In genomic region chr17:8472663-8473062, GRCh38 we compare ENCODE assay signal across 22 cellular contexts. TPM values are rescaled to one million over a fixed set of nuclear protein-coding genes. Genes with fewer than 3 reads are reported as not detected.
DNase-seq lines count a peak whose midpoint lies in the region; ATAC-seq, FAIRE-seq and TF ChIP-seq lines count a peak whose summit lies in the region.
"Had no signal": no experiment of that assay in that cellular context is flagged by ENCODE, and none has a peak within 500 bp of the region (broad histone marks: within the 10 kb centered on the region; RNA-seq: fewer than 3 reads in every experiment).

No MANE protein-coding gene starts in this region.

- no peaks in the 10 kb centered on the region for H3K9me3 ChIP-seq in HepG2 (ENCODE audit: low read length)
- H3K9me3 ChIP-seq in right lobe of liver = no peaks in the 10 kb centered on the region
- H3K9me3 ChIP-seq in HAP-1 = no peaks in the 10 kb centered on the region
- no peaks in the 10 kb centered on the region for H3K9me3 ChIP-seq in CD8-positive, alpha-beta memory T cell (ENCODE audit: low read length)
- H3K9me3 ChIP-seq in psoas muscle = no peaks in the 10 kb centered on the region
- H3K9me3 ChIP-seq: Peyer's patch had no signal

- H3K27me3 Mint-ChIP-seq in brain (no peaks in the 10 kb centered on the region), nephron progenitor cell (ENCODE audit: low read depth, poor library complexity) (no peaks in the 10 kb centered on the region)
- no peaks in the 10 kb centered on the region for H3K27me3 Mint-ChIP-seq in CD8-positive, alpha-beta memory T cell

- TF ChIP-seq CTCF in HepG2 (CRISPR knock-in tag; IDR thresholded peaks at IDR 0.05) (no peak), right lobe of liver (IDR thresholded peaks at IDR 0.05) (no peak), brain (conservative IDR thresholded peaks at IDR 0.05) (no peak), nephron progenitor cell (IDR thresholded peaks at IDR 0.05) (no peak), psoas muscle (IDR thresholded peaks at IDR 0.05) (no peak)

- intact Hi-C loops in HepG2 (cut with micrococcal nuclease; ENCODE audit: unreplicated experiment) = no loop called here
- intact Hi-C loops in right lobe of liver (cut with DNase I) = loop anchor here in 1 of 2 donors (10.0 kb wide), 2 partner anchors 58 to 272 kb away; partner anchors contain the start of gene CCDC42
- intact Hi-C loops in psoas muscle (cut with DNase I) = no loop called here

- H3K27ac ChIP-seq in HepG2 (ENCODE audit: extremely low read length, insufficient read depth, low read length) = no peak overlapping the region
- H3K27ac ChIP-seq in right lobe of liver = no peak overlapping the region
- no peak overlapping the region for H3K27ac ChIP-seq in CD8-positive, alpha-beta memory T cell (ENCODE audit: low read depth, low read length)
- no peak overlapping the region for H3K27ac ChIP-seq in psoas muscle
- H3K27ac ChIP-seq: C4-2B, Peyer's patch had no signal

- no peak for FAIRE-seq in HepG2 (lab: Jason Lieb, UNC)
- FAIRE-seq: A204.1, D721Med, H1 had no signal

- H3K9me3 Mint-ChIP-seq in brain (no peaks in the 10 kb centered on the region), nephron progenitor cell (no peaks in the 10 kb centered on the region)
- H3K9me3 Mint-ChIP-seq in CD8-positive, alpha-beta memory T cell = no peaks in the 10 kb centered on the region

- no peak overlapping the region for H3K4me3 Mint-ChIP-seq in brain
- H3K4me3 Mint-ChIP-seq in nephron progenitor cell = no peak overlapping the region
- H3K4me3 Mint-ChIP-seq in CD8-positive, alpha-beta memory T cell = no peak overlapping the region

- H3K9ac ChIP-seq in HepG2 (ENCODE audit: insufficient read depth, low read depth, low read length) = no peak overlapping the region

- ATAC-seq in HepG2 (no peak), right lobe of liver (no peak), psoas muscle (no peak)

- no peak overlapping the region for H3K4me2 ChIP-seq in HepG2 (ENCODE audit: low read depth, low read length)

- TF ChIP-seq EP300 in HepG2 (IDR thresholded peaks at IDR 0.05; ENCODE audit: low read depth in 2 of 2, low read length in 2 of 2) (no peak), HepG2 (CRISPR knock-in tag; IDR thresholded peaks at IDR 0.05; ENCODE audit: borderline replicate concordance) (no peak)

- TF ChIP-seq POLR2A in HepG2 (IDR thresholded peaks at IDR 0.05; ENCODE audit: insufficient read depth in 1 of 2, low read depth in 2 of 2, low read length in 2 of 2) (no peak), right lobe of liver (IDR thresholded peaks at IDR 0.05) (no peak)

- DNase-seq in HepG2 (ENCODE audit: low spot score) (no peak), right lobe of liver (no peak), nephron progenitor cell (no peak), HAP-1 (ENCODE audit: low spot score in 2 of 2) (no peak), cortex of kidney (lab: John Stamatoyannopoulos, UW) (no peak), psoas muscle (no peak)
- no peak for DNase-seq in CD8-positive, alpha-beta memory T cell
- DNase-seq: EL, GF-D8, Kasumi-1, NCI-H1417, NCI-H1694 treated with DMSO at 0.1 percent for 48 hours, NCI-H2081 treated with DMSO at 0.1 percent for 48 hours, NCI-H2171 treated with DMSO at 0.1 percent for 48 hours, NCI-H524 treated with DMSO at 0.1 percent for 48 hours, NCI-H82 had no signal

- H3K36me3 Mint-ChIP-seq in brain = peaks cover 72% of the 10 kb centered on the region
- H3K36me3 Mint-ChIP-seq in nephron progenitor cell (ENCODE audit: low read depth) = peaks cover 65% of the 10 kb centered on the region
- H3K36me3 Mint-ChIP-seq in CD8-positive, alpha-beta memory T cell = peaks cover 11 to 93% (median 35%) of the 10 kb centered on the region in 3 donors

- H3K79me2 ChIP-seq in HepG2 (ENCODE audit: insufficient read depth, low read length) = peaks cover 1% of the 10 kb centered on the region

- H3K36me3 ChIP-seq in HepG2 (replicated peaks in 1 of 2; ENCODE audit: control insufficient read depth in 1 of 2, insufficient read depth in 2 of 2, low read length in 2 of 2) (peaks cover 28 to 88% of the 10 kb centered on the region in 2 experiments), right lobe of liver (peaks cover 3 to 50% (median 18%) of the 10 kb centered on the region in 4 donors), HAP-1 (replicated peaks) (peaks cover 66% of the 10 kb centered on the region), psoas muscle (ENCODE audit: insufficient read depth in 1 of 2, low read depth in 1 of 2) (peaks cover 0 to 75% of the 10 kb centered on the region in 2 donors)
- peaks cover 43% of the 10 kb centered on the region for H3K36me3 ChIP-seq in CD8-positive, alpha-beta memory T cell (ENCODE audit: insufficient read depth, low read length)

- H3K27me3 ChIP-seq in HepG2 (ENCODE audit: control insufficient read depth in 1 of 2, insufficient read depth in 2 of 2, low read length in 2 of 2) (no peaks in the 10 kb centered on the region), right lobe of liver (no peaks in the 10 kb centered on the region), HAP-1 (ENCODE audit: low read depth) (no peaks in the 10 kb centered on the region), psoas muscle (ENCODE audit: insufficient read depth in 3 of 3, low read length in 2 of 3) (no peaks in the 10 kb centered on the region)
- no peaks in the 10 kb centered on the region for H3K27me3 ChIP-seq in CD8-positive, alpha-beta memory T cell (ENCODE audit: insufficient read depth, low read length, poor library complexity, severe bottlenecking)
- H3K27me3 ChIP-seq: Peyer's patch had no signal

- peaks cover 9% of the 10 kb centered on the region; the same call in 1 of the 2 replicates for H4K20me1 ChIP-seq in HepG2 (ENCODE audit: insufficient read depth, low read length)

- H3K4me1 Mint-ChIP-seq in brain (peaks cover 14% of the 10 kb centered on the region), nephron progenitor cell (peaks cover 12% of the 10 kb centered on the region)
- H3K4me1 Mint-ChIP-seq in CD8-positive, alpha-beta memory T cell = no peaks in the 10 kb centered on the region

- in situ Hi-C loops in HepG2 (cut with HindIII; ENCODE audit: extremely low pct_ligation_motif_present, low pct_unique_long_range_greater_than_20kb) = no loop called here
- in situ Hi-C loops in HAP-1 (cut with MboI; ENCODE audit: low sequenced_read_pairs) = no loop called here

- 97% methylated on average over 8 of the region's 8 CpGs for WGBS in HepG2 (ENCODE audit: low lambda C conversion rate)
- WGBS in right lobe of liver (ENCODE audit: insufficient coverage, low coverage, low lambda C conversion rate, missing lambda C conversion rate) = 91% methylated on average over 4 of the region's 8 CpGs
- WGBS in psoas muscle, 3 donors = 92 to 95% (median 92%) methylated on average over 8 of the region's 8 CpGs

- H2AFZ ChIP-seq in HepG2 (ENCODE audit: low read length) = no peak overlapping the region

- BruUV-seq in HepG2 (replicated peaks; lab: Mats Ljungman, UMichigan) = no TSS peak

- H3K4me1 ChIP-seq in HepG2 (ENCODE audit: insufficient read depth, low read length) (peaks cover 6% of the 10 kb centered on the region), right lobe of liver (peaks cover 0 to 18% (median 8%) of the 10 kb centered on the region in 4 donors), HAP-1 (no peaks in the 10 kb centered on the region), psoas muscle (peaks cover 16% of the 10 kb centered on the region)
- H3K4me1 ChIP-seq in CD8-positive, alpha-beta memory T cell (ENCODE audit: insufficient read depth, low read length) = no peaks in the 10 kb centered on the region
- H3K4me1 ChIP-seq: Peyer's patch had no signal

- CTCF ChIA-PET in HepG2 (lab: Yijun Ruan, JAX; ENCODE audit: low intra/inter-chr PET ratio, low total read pairs) = no interaction called here
- CTCF ChIA-PET in CD8-positive, alpha-beta memory T cell (lab: Charles Lee) = no interaction called here

- no peak for TF ChIP-seq RAD21 in HepG2 (CRISPR knock-in tag; IDR thresholded peaks at IDR 0.05)

- H3K4me3 ChIP-seq in HepG2 (replicated peaks in 1 of 3; ENCODE audit: insufficient read depth in 1 of 3, low read depth in 2 of 3, low read length in 3 of 3) (no peak overlapping the region), right lobe of liver (no peak overlapping the region), HAP-1 (no peak overlapping the region), psoas muscle (no peak overlapping the region)
- H3K4me3 ChIP-seq in CD8-positive, alpha-beta memory T cell (ENCODE audit: low read length) = no peak overlapping the region
- H3K4me3 ChIP-seq: Peyer's patch had no signal

- H3K27ac Mint-ChIP-seq in brain (peak overlapping the region in 3 of 5 experiments; percentile 64 to 80 (median 72)), nephron progenitor cell (peak overlapping the region; percentile 77)
- H3K27ac Mint-ChIP-seq in CD8-positive, alpha-beta memory T cell = no peak overlapping the region

- POLR2A ChIA-PET in HepG2 (lab: Yijun Ruan, JAX) = no interaction called here
- POLR2A ChIA-PET in CD8-positive, alpha-beta memory T cell (lab: Charles Lee) = no interaction called here

RNA-seq across cellular contexts. Expression of gene NDEL1, which starts 37.0 kb away (rescaled TPM):
- total RNA-seq in HepG2 (2016; rRNA removed; fragmentation: Illumina TruSeq; extraction: Trizol) (47.8 and 59.8 TPM in 2 replicates), right lobe of liver (10 to 100 TPM; 22.2 to 34.9 (median 28.4) TPM), psoas muscle (10 to 100 TPM; 24.6 to 54.8 (median 44.7) TPM)
- 23.8 and 26.3 TPM in 2 replicates for total RNA-seq in HepG2 (2016; cell fraction: cytosol; rRNA removed; fragmentation: Illumina TruSeq; extraction: Trizol; ENCODE audit: low read depth)
- total RNA-seq in HepG2 (2016; cell fraction: insoluble cytoplasmic fraction; rRNA removed; fragmentation: Illumina TruSeq; extraction: Trizol) = 40.4 and 58.0 TPM in 2 replicates
- 38.8 and 39.0 TPM in 2 replicates for total RNA-seq in HepG2 (2016; cell fraction: membrane; rRNA removed; fragmentation: Illumina TruSeq; extraction: Trizol)
- total RNA-seq in HepG2 (2016; cell fraction: nucleus; rRNA removed; fragmentation: Illumina TruSeq; extraction: Trizol) = 76.2 and 88.4 TPM in 2 replicates
- polyA plus RNA-seq in HepG2 (2011; rRNA removed) (119 and 153 TPM in 2 replicates), brain (ENCODE audit: insufficient read depth, low read depth, low replicate concordance) (33.2 TPM), psoas muscle (10 to 100 TPM; 34.2 to 79.2 (median 37.6) TPM)
- polyA plus RNA-seq in HepG2 (2011; cell fraction: cytosol; rRNA removed) = 90.0 and 106 TPM in 2 replicates
- polyA plus RNA-seq in HepG2 (2011; cell fraction: nucleus; rRNA removed) = 348 and 472 TPM in 2 replicates
- 71.7 and 87.0 TPM in 2 replicates for polyA plus RNA-seq in HepG2 (2012)
- polyA plus RNA-seq in HepG2 (2016; cell fraction: cytosol; fragmentation: Illumina TruSeq; extraction: Trizol; ENCODE audit: low read depth) = 9.5 and 11.4 TPM in 2 replicates
- polyA plus RNA-seq in HepG2 (2016; cell fraction: insoluble cytoplasmic fraction; fragmentation: Illumina TruSeq; extraction: Trizol; ENCODE audit: low read depth) = 50.5 and 54.1 TPM in 2 replicates
- 25.5 and 26.4 TPM in 2 replicates for polyA plus RNA-seq in HepG2 (2016; cell fraction: membrane; fragmentation: Illumina TruSeq; extraction: Trizol; ENCODE audit: low read depth)
- polyA plus RNA-seq in HepG2 (2016; cell fraction: nucleus; fragmentation: Illumina TruSeq; extraction: Trizol; ENCODE audit: insufficient read depth, low read depth) = 93.0 and 99.2 TPM in 2 replicates
- polyA minus RNA-seq in HepG2 (2011; rRNA and poly(A)+ RNA removed; ENCODE audit: low replicate concordance) = 50.7 and 124 TPM in 2 replicates
- polyA minus RNA-seq in HepG2 (2011; cell fraction: cytosol; rRNA and poly(A)+ RNA removed) = 38.6 and 48.1 TPM in 2 replicates
- polyA minus RNA-seq in HepG2 (2011; cell fraction: nucleus; rRNA and poly(A)+ RNA removed) = 217 and 240 TPM in 2 replicates
- total RNA-seq in CD8-positive, alpha-beta memory T cell = 10 to 100 TPM; 50.6 to 57.1 TPM
- polyA plus RNA-seq in CD8-positive, alpha-beta memory T cell = 66.6 TPM

Comparison
In these comparisons a context has a peak if more than half of its experiments do, and no peak if none do; other contexts are left out.
1. H3K27ac Mint-ChIP-seq: peak in brain (3 of 5) and nephron progenitor cell (single experiment); none in CD8-positive, alpha-beta memory T cell (0 of 8).